Comparison of ENCODE assay signal across 22 cellular contexts in genomic region chr3:8488436-8488835, GRCh38. TPM values are rescaled to one million over a fixed set of nuclear protein-coding genes. Genes with fewer than 3 reads are reported as not detected.
DNase-seq lines count a peak whose midpoint lies in the region; ATAC-seq, FAIRE-seq and TF ChIP-seq lines count a peak whose summit lies in the region.
"Had no signal": no experiment of that assay in that cellular context is flagged by ENCODE, and none has a peak within 500 bp of the region (broad histone marks: within the 10 kb centered on the region; RNA-seq: fewer than 3 reads in every experiment).

No MANE protein-coding gene starts in this region.

- TF ChIP-seq RAD21 in A549 (conservative IDR thresholded peaks at IDR 0.05 in 1 of 2, IDR thresholded peaks at IDR 0.05 in 1 of 2) = no peak

- intact Hi-C loops in esophagus squamous epithelium (cut with DNase I) (no loop called here), gastrocnemius medialis (cut with DNase I; ENCODE audit: low total_unique reads) (loop anchor here (1.0 to 10.0 kb wide), 3 partner anchors 14 to 246 kb away; partner anchors contain the start of gene CAV3)

- H3K9me3 ChIP-seq in A549 (no peaks in the 10 kb centered on the region), esophagus squamous epithelium (no peaks in the 10 kb centered on the region), gastrocnemius medialis (no peaks in the 10 kb centered on the region), HAP-1 (no peaks in the 10 kb centered on the region)
- H3K9me3 ChIP-seq: MG63, testis had no signal

- POLR2A ChIA-PET in A549 (lab: Yijun Ruan, JAX) = interaction anchor here (2.0 kb wide), 1 partner anchor 13 kb away, joined by 21 read pairs; the partner anchor contains the start of gene LMCD1

- in situ Hi-C loops in gastrocnemius medialis (cut with MboI; ENCODE audit: low sequenced_read_pairs in 4 of 4) (loop anchor here in 1 of 4 donors (10.0 kb wide), 1 partner anchor 116 kb away; no protein-coding TSS in a partner anchor), HAP-1 (cut with MboI; ENCODE audit: low sequenced_read_pairs) (no loop called here)

- no peak for TF ChIP-seq EP300 in A549 (IDR thresholded peaks at IDR 0.05)

- CTCF ChIA-PET in A549 (lab: Yijun Ruan, JAX) = interaction anchor here (1.3 to 1.8 kb wide), 3 partner anchors 13 to 46 kb away, joined by 3 to 6 read pairs (median 5); partner anchors contain the start of gene LMCD1

- no peak overlapping the region for H3K4me2 ChIP-seq in A549

- H3K27me3 ChIP-seq in esophagus squamous epithelium = no peaks in the 10 kb centered on the region
- no peaks in the 10 kb centered on the region for H3K27me3 ChIP-seq in gastrocnemius medialis
- H3K27me3 ChIP-seq in HAP-1 (ENCODE audit: low read depth) = no peaks in the 10 kb centered on the region
- H3K27me3 ChIP-seq: MG63, testis had no signal

- peak; percentile 51 to 56; a peak in 3 of 6 replicates for ATAC-seq in A549
- peak; percentile 82 to 92 for ATAC-seq in gastrocnemius medialis
- ATAC-seq in HG02852 (IDR thresholded peaks at IDR 0.05; ENCODE audit: unreplicated experiment) = no peak
- ATAC-seq: activated CD8-positive, alpha-beta T cell treated with anti-CD3 and anti-CD28 coated beads, Interleukin-2, amount 10 ng/mL, durations not matched to agents 7 days and 5 days; naive thymus-derived CD4-positive, alpha-beta T cell; WTC11 had no signal

- DNase-seq in A549 (ENCODE audit: low read depth in 1 of 2, low spot score in 1 of 2) (peak in 1 of 2 experiments; percentile 35), M059J (ENCODE audit: low read depth) (peak; percentile 14), esophagus squamous epithelium (lab: John Stamatoyannopoulos, UW) (no peak), gastrocnemius medialis (peak; percentile 73 to 80), NCI-H524 (lab: John Stamatoyannopoulos, UW) (no peak), iPS-NIHi7 (ENCODE audit: extremely low spot score) (no peak), HAP-1 (ENCODE audit: low spot score in 2 of 2) (no peak)
- DNase-seq: activated CD8-positive, alpha-beta T cell treated with anti-CD3 and anti-CD28 coated beads, Interleukin-2, amount 10 ng/mL, durations not matched to agents 7 days and 5 days; activated naive CD4-positive, alpha-beta T cell treated with anti-CD3 and anti-CD28 coated beads, Interleukin-2, amount 50 U/mL, for 16 hours; activated T-cell treated with anti-CD3 and anti-CD28 coated beads, Interleukin-2, amount 50 U/mL, for 4 hours; CD4-positive, CD25-positive, alpha-beta regulatory T cell; MG63; naive thymus-derived CD4-positive, alpha-beta T cell; NCI-H146; Right ventricle myocardium superior; stimulated activated CD4-positive, alpha-beta T cell treated with anti-CD3 and anti-CD28 coated beads, Interleukin-4, amount 100 ng/mL, for 24 hours; testis had no signal

- peaks cover 38% of the 10 kb centered on the region for H3K4me1 ChIP-seq in A549
- peaks cover 5 to 52% (median 20%) of the 10 kb centered on the region in 3 donors for H3K4me1 ChIP-seq in esophagus squamous epithelium
- H3K4me1 ChIP-seq in gastrocnemius medialis = peaks cover 48 to 57% of the 10 kb centered on the region in 2 donors
- peaks cover 21% of the 10 kb centered on the region for H3K4me1 ChIP-seq in HAP-1
- H3K4me1 ChIP-seq: parathyroid adenoma had no signal

- no peaks in the 10 kb centered on the region for H3K36me3 ChIP-seq in esophagus squamous epithelium
- H3K36me3 ChIP-seq in gastrocnemius medialis = no peaks in the 10 kb centered on the region
- H3K36me3 ChIP-seq in HAP-1 (replicated peaks) = no peaks in the 10 kb centered on the region
- H3K36me3 ChIP-seq: MG63 had no signal

- 89% methylated on average over 3 of the region's 3 CpGs for WGBS in A549 (ENCODE audit: missing lambda C conversion rate)
- 50 to 62% methylated on average over 3 of the region's 3 CpGs for WGBS in esophagus squamous epithelium, 2 donors

- H3K27ac ChIP-seq in A549 = no peak overlapping the region
- peak overlapping the region in 3 of 4 donors; percentile 65 to 79 (median 77) for H3K27ac ChIP-seq in esophagus squamous epithelium
- peak overlapping the region; percentile 82 to 96 (median 90) for H3K27ac ChIP-seq in gastrocnemius medialis
- H3K27ac ChIP-seq: parathyroid adenoma, testis had no signal

- TF ChIP-seq POLR2A in A549 (IDR thresholded peaks at IDR 0.05; ENCODE audit: low read length) = no peak
- TF ChIP-seq POLR2A in esophagus squamous epithelium (IDR thresholded peaks at IDR 0.05) = no peak
- peak; percentile 23 to 50 for TF ChIP-seq POLR2A in gastrocnemius medialis (IDR thresholded peaks at IDR 0.05)

- TF ChIP-seq CTCF in A549 (IDR thresholded peaks at IDR 0.05) = no peak
- peak in 1 of 6 experiments; percentile 18 for TF ChIP-seq CTCF in esophagus squamous epithelium (IDR thresholded peaks at IDR 0.05)
- peak in 2 of 5 experiments; percentile 21 for TF ChIP-seq CTCF in gastrocnemius medialis (IDR thresholded peaks at IDR 0.05 in 4 of 5, conservative IDR thresholded peaks at IDR 0.05 in 1 of 5)

- FAIRE-seq in A549 (lab: Jason Lieb, UNC) = no peak
- FAIRE-seq: islet of Langerhans had no signal

- no peak overlapping the region for H3K4me3 ChIP-seq in A549
- no peak overlapping the region for H3K4me3 ChIP-seq in esophagus squamous epithelium
- H3K4me3 ChIP-seq in gastrocnemius medialis = no peak overlapping the region
- H3K4me3 ChIP-seq in HAP-1 = no peak overlapping the region
- H3K4me3 ChIP-seq: MG63, skin epidermis, testis had no signal

TF ChIP-seq in A549, 52 proteins besides CTCF, POLR2A, EP300 and RAD21:
- no peak for TF ChIP-seq RARB (CRISPR knock-in tag; IDR thresholded peaks at IDR 0.05)
- no peak for TF ChIP-seq HDAC2 (IDR thresholded peaks at IDR 0.05)
- TF ChIP-seq, protein P1, sequence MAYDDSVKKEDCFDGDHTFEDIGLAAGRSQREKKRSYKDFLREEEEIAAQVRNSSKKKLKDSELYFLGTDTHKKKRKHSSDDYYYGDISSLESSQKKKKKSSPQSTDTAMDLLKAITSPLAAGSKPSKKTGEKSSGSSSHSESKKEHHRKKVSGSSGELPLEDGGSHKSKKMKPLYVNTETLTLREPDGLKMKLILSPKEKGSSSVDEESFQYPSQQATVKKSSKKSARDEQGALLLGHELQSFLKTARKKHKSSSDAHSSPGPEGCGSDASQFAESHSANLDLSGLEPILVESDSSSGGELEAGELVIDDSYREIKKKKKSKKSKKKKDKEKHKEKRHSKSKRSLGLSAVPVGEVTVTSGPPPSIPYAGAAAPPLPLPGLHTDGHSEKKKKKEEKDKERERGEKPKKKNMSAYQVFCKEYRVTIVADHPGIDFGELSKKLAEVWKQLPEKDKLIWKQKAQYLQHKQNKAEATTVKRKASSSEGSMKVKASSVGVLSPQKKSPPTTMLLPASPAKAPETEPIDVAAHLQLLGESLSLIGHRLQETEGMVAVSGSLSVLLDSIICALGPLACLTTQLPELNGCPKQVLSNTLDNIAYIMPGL (CRISPR knock-in tag; IDR thresholded peaks at IDR 0.05; ENCODE audit: borderline replicate concordance) = no peak
- no peak for TF ChIP-seq SREBF2 (IDR thresholded peaks at IDR 0.05)
- TF ChIP-seq KDM1A (IDR thresholded peaks at IDR 0.05; ENCODE audit: low read depth) = no peak
- TF ChIP-seq CHD2 (IDR thresholded peaks at IDR 0.05; ENCODE audit: low read length, partially characterized antibody) = no peak
- no peak for TF ChIP-seq FOXS1 (CRISPR knock-in tag; IDR thresholded peaks at IDR 0.05)
- no peak for TF ChIP-seq JUN (IDR thresholded peaks at IDR 0.05)
- TF ChIP-seq HEYL (CRISPR knock-in tag; IDR thresholded peaks at IDR 0.05) = no peak

RNA-seq across cellular contexts. Expression of gene LMCD1, which starts 13.2 kb away (rescaled TPM):
- 85.4 and 86.1 TPM in 2 replicates for polyA plus RNA-seq in A549 (2011; rRNA removed)
- polyA plus RNA-seq in A549 (2012; cell fraction: cytosol; rRNA removed) = 107 and 123 TPM in 2 replicates
- 121 and 126 TPM in 2 replicates for polyA plus RNA-seq in A549 (2012; cell fraction: nucleus; rRNA removed)
- polyA plus RNA-seq in A549 (2017; fragmentation: RNase III; extraction: RNeasy Plus Mini Kit Qiagen cat#74134 plus additional on column Dnase treatment) = 64.3 to 73.2 TPM (median 67.7 TPM) in 3 replicates
- polyA minus RNA-seq in A549 (2011; rRNA and poly(A)+ RNA removed) = 51.7 and 55.9 TPM in 2 replicates
- total RNA-seq in M059J (2014; rRNA removed; shearing (Covaris generic)) = 10.0 and 18.1 TPM in 2 replicates
- 10 to 100 TPM; 23.3 to 52.8 (median 34.8) TPM for total RNA-seq in esophagus squamous epithelium
- total RNA-seq in gastrocnemius medialis = 100 to 1,000 TPM in 3 of 4 donors, 10 to 100 TPM in 1; 96.0 to 581 (median 167) TPM
- polyA plus RNA-seq: naive thymus-derived CD4-positive, alpha-beta T cell had no signal

Comparison
In these comparisons a context has a peak if more than half of its experiments do, and no peak if none do; other contexts are left out.
1. DNase-seq: peak in M059J (single experiment) and gastrocnemius medialis (2 of 2); none in esophagus squamous epithelium (single experiment), NCI-H524 (0 of 2), iPS-NIHi7 (single experiment) and HAP-1 (0 of 2).
2. H3K27ac ChIP-seq: peak in esophagus squamous epithelium (3 of 4) and gastrocnemius medialis (4 of 4); none in A549 (0 of 2).
3. POLR2A ChIP-seq: peak in gastrocnemius medialis (2 of 2); none in A549 (single experiment) and esophagus squamous epithelium (0 of 4).